8 cellular contexts compared by ENCODE assay signal in the genomic region with DNA sequence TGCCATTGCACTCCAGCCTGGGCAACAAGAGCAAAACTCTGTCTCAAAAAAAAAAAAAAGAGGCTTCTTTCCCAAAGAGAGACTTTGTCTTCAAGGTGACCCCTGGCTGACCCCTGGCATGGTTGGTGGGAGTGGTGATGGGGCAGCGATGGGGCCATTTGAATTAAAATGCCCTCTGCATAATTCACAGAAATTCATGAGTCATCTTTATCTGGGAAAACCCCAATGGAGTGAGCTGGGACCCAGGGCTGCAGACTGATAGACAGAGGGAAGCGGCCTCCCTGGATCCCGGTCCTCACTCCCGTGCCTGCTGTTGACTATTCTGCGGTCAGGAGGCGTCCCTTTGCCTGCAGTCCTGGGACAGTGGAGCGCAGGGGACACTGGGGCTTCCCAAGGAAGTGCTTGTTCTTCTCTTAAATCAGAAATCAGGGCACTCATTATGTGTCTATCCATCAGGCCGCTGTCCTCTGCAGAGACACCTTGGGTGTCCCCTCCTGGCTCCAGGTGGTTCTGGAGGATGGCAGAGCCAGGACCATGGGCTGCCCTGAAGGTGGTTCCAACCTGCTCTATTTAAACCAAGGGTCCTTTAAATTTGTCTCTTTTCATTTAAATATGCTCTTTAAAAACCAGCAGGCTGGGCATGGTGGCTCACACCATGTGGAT. TPM values are rescaled to one million over a fixed set of nuclear protein-coding genes. Genes with fewer than 3 reads are reported as not detected.
DNase-seq lines count a peak whose midpoint lies in the region; ATAC-seq and TF ChIP-seq lines count a peak whose summit lies in the region.
"Not testable (repeated sequence)": the region's sequence is repeated elsewhere in the genome, so short reads cannot be mapped to it uniquely, and the experiment has no call there.

No MANE protein-coding gene starts in this region.

- not testable (repeated sequence) for H3K27me3 Mint-ChIP-seq in activated CD8-positive, alpha-beta T cell treated with anti-CD3 and anti-CD28 coated beads for 36 hours

- not testable (repeated sequence) for H3K4me1 Mint-ChIP-seq in activated CD8-positive, alpha-beta T cell treated with anti-CD3 and anti-CD28 coated beads for 36 hours (ENCODE audit: low read depth)

- not testable (repeated sequence) for H3K9me3 Mint-ChIP-seq in activated CD8-positive, alpha-beta T cell treated with anti-CD3 and anti-CD28 coated beads for 36 hours

- not testable (repeated sequence) for H3K4me3 Mint-ChIP-seq in activated CD8-positive, alpha-beta T cell treated with anti-CD3 and anti-CD28 coated beads for 36 hours

- intact Hi-C loops in activated CD8-positive, alpha-beta T cell treated with anti-CD3 and anti-CD28 coated beads for 36 hours (cut with micrococcal nuclease); spleen (cut with DNase I; ENCODE audit: low total_unique reads): not testable (repeated sequence)

- not testable (repeated sequence) for H3K36me3 ChIP-seq in Peyer's patch, spleen

- POLR2A ChIA-PET in activated CD8-positive, alpha-beta T cell treated with anti-CD3 and anti-CD28 coated beads for 36 hours (lab: Charles Lee) = not testable (repeated sequence)

- peak; percentile 49 for ATAC-seq in activated CD8-positive, alpha-beta T cell treated with anti-CD3 and anti-CD28 coated beads for 36 hours
- ATAC-seq in esophagus mucosa = peak; percentile 27
- ATAC-seq in left lobe of liver = not testable (repeated sequence)

- not testable (repeated sequence) for H3K4me1 ChIP-seq in Peyer's patch, spleen

- not testable (repeated sequence) for H3K4me3 ChIP-seq in Peyer's patch, spleen

- CTCF ChIA-PET in activated CD8-positive, alpha-beta T cell treated with anti-CD3 and anti-CD28 coated beads for 36 hours (lab: Charles Lee) = not testable (repeated sequence)

- not testable (repeated sequence) for H3K27ac ChIP-seq in Peyer's patch, spleen

- WGBS in spleen, 5 donors = 71 to 87% (median 82%) methylated on average over 3 to 8 of the region's 8 CpGs

- not testable (repeated sequence) for H3K27ac Mint-ChIP-seq in activated CD8-positive, alpha-beta T cell treated with anti-CD3 and anti-CD28 coated beads for 36 hours

- TF ChIP-seq CTCF in Peyer's patch (IDR thresholded peaks at IDR 0.05); activated CD8-positive, alpha-beta T cell treated with anti-CD3 and anti-CD28 coated beads for 36 hours (IDR thresholded peaks at IDR 0.05); spleen (IDR thresholded peaks at IDR 0.05 in 8 of 11, conservative IDR thresholded peaks at IDR 0.05 in 3 of 11): not testable (repeated sequence)

- DNase-seq in A172 (ENCODE audit: low spot score) (peak; percentile 67), EL (peak; percentile 34), HT-29 (ENCODE audit: low spot score) (peak; percentile 0), Peyer's patch (peak in 2 of 3 donors; percentile 9 to 33), left lobe of liver (ENCODE audit: low spot score) (peak; percentile 16), spleen (peak; percentile 16)
- DNase-seq in activated CD8-positive, alpha-beta T cell treated with anti-CD3 and anti-CD28 coated beads for 36 hours = peak; percentile 13

- H3K27me3 ChIP-seq in Peyer's patch; spleen (replicated peaks in 1 of 7): not testable (repeated sequence)

- not testable (repeated sequence) for H3K9me3 ChIP-seq in Peyer's patch, spleen

- not testable (repeated sequence) for H3K36me3 Mint-ChIP-seq in activated CD8-positive, alpha-beta T cell treated with anti-CD3 and anti-CD28 coated beads for 36 hours (ENCODE audit: low read depth)

- TF ChIP-seq POLR2A in Peyer's patch (IDR thresholded peaks at IDR 0.05); spleen (IDR thresholded peaks at IDR 0.05): not testable (repeated sequence)

RNA-seq across cellular contexts. Expression of a gene that starts 23.3 kb away (rescaled TPM):
- 21.4 and 43.8 TPM in 2 replicates for total RNA-seq in A172 (2014; rRNA removed; shearing (Covaris generic))
- 4.4 and 14.8 TPM in 2 replicates for total RNA-seq in HT-29 (2014; rRNA removed; shearing (Covaris generic))
- 10 to 100 TPM in 1 of 4 donors, 1 to 10 TPM in 1, under 1 TPM in 2; 0.66 to 91.6 (median 1.9) TPM for total RNA-seq in Peyer's patch
- total RNA-seq in activated CD8-positive, alpha-beta T cell treated with anti-CD3 and anti-CD28 coated beads for 36 hours = 10 to 100 TPM; 27.3 to 31.7 TPM
- total RNA-seq in esophagus mucosa = 0.96 TPM
- 0.83 TPM for total RNA-seq in left lobe of liver
- total RNA-seq in spleen = 10 to 100 TPM; 11.8 to 20.9 (median 19.2) TPM
- polyA plus RNA-seq in spleen = 10 to 100 TPM; 24.5 to 33.3 (median 29.7) TPM

RNA-seq across cellular contexts. Expression of a gene that starts 40.2 kb away (rescaled TPM):
- total RNA-seq in A172 (2014; rRNA removed; shearing (Covaris generic)) = 3.2 and 4.7 TPM in 2 replicates
- total RNA-seq in HT-29 (2014; rRNA removed; shearing (Covaris generic)) = 23.7 and 29.9 TPM in 2 replicates
- 10 to 100 TPM in 3 of 4 donors, 1 to 10 TPM in 1; 6.6 to 27.0 (median 18.4) TPM for total RNA-seq in Peyer's patch
- 1 to 10 TPM; 4.7 to 6.6 TPM for total RNA-seq in activated CD8-positive, alpha-beta T cell treated with anti-CD3 and anti-CD28 coated beads for 36 hours
- total RNA-seq in esophagus mucosa = 6.5 TPM
- total RNA-seq in left lobe of liver = 10.9 TPM
- 1 to 10 TPM; 3.5 to 7.5 (median 5.0) TPM for total RNA-seq in spleen
- polyA plus RNA-seq in spleen = 1 to 10 TPM in 2 of 3 donors, under 1 TPM in 1; 0.97 to 1.1 (median 1.0) TPM

Comparison
In these comparisons a context has a peak if more than half of its experiments do, and no peak if none do; other contexts are left out.
1. DNase-seq: peak in every context shown above with its lines; median percentile 67 in A172; 34 in EL; 21 in Peyer's patch; 16 in left lobe of liver; 16 in spleen; 13 in activated CD8-positive, alpha-beta T cell treated with anti-CD3 and anti-CD28 coated beads for 36 hours; 0 in HT-29.